Comparison of ENCODE assay signal across 8 cellular contexts in genomic region chr9:35116898-35117551, GRCh38. TPM values are rescaled to one million over a fixed set of nuclear protein-coding genes. Genes with fewer than 3 reads are reported as not detected.
A peak's percentile ranks its signal among the peaks of the same experiment; 100 is the strongest.
DNase-seq lines count a peak whose midpoint lies in the region; ATAC-seq lines count a peak whose summit lies in the region.

No MANE protein-coding gene starts in this region.

- no peaks in the 10 kb centered on the region for H3K9me3 Mint-ChIP-seq in activated T-helper 1 cell treated with anti-CD3 and anti-CD28 coated beads, Interleukin-12 subunit alpha, Interleukin-12 subunit beta, Interleukin-2, Interleukin-4 antibody, amounts not matched to agents 30 ng/mL and 10 ng/mL and 1 ng/mL, durations not matched to agents 14 hours and 24 hours and 36 hours
- H3K9me3 Mint-ChIP-seq in natural killer cell treated with Interleukin-12 subunit alpha and Interleukin-12 subunit beta and Interleukin-15 and Interleukin-18, amount 100 ng/mL, for 72 hours = no peaks in the 10 kb centered on the region

- peak overlapping the region; percentile 79 for H3K4me2 ChIP-seq in Karpas-422 (ENCODE audit: low read depth, low read length, poor library complexity, severe bottlenecking)

- H3K27me3 Mint-ChIP-seq in activated T-helper 1 cell treated with anti-CD3 and anti-CD28 coated beads, Interleukin-12 subunit alpha, Interleukin-12 subunit beta, Interleukin-2, Interleukin-4 antibody, amounts not matched to agents 30 ng/mL and 10 ng/mL and 1 ng/mL, durations not matched to agents 14 hours and 24 hours and 36 hours (ENCODE audit: insufficient read depth) = peaks cover 4% of the 10 kb centered on the region
- no peaks in the 10 kb centered on the region for H3K27me3 Mint-ChIP-seq in natural killer cell treated with Interleukin-12 subunit alpha and Interleukin-12 subunit beta and Interleukin-15 and Interleukin-18, amount 100 ng/mL, for 72 hours

- no peaks in the 10 kb centered on the region for H3K36me3 ChIP-seq in Karpas-422 (ENCODE audit: insufficient read depth, low read length)

- peak; percentile 71 for DNase-seq in DMS153 (lab: John Stamatoyannopoulos, UW)
- DNase-seq in Karpas-422 = peak; percentile 95
- peak; percentile 94 for DNase-seq in RKO (ENCODE audit: low spot score)
- DNase-seq in activated T-helper 1 cell treated with anti-CD3 and anti-CD28 coated beads, Interleukin-12 subunit alpha, Interleukin-12 subunit beta, Interleukin-2, Interleukin-4 antibody, amounts not matched to agents 30 ng/mL and 10 ng/mL and 1 ng/mL, durations not matched to agents 14 hours and 24 hours and 36 hours (ENCODE audit: low spot score) = peak; percentile 83
- peak; percentile 98 for DNase-seq in fibroblast of peridontal ligament (ENCODE audit: extremely low read depth)
- peak; percentile 87 for DNase-seq in natural killer cell treated with Interleukin-12 subunit alpha and Interleukin-12 subunit beta and Interleukin-15 and Interleukin-18, amount 100 ng/mL, for 72 hours (ENCODE audit: low spot score)
- peak; percentile 68 to 90 (median 85) for DNase-seq in stimulated activated naive CD4-positive, alpha-beta T cell (lab: John Stamatoyannopoulos, UW)

- H3K9ac ChIP-seq in Karpas-422 (ENCODE audit: low read length) = peak overlapping the region; percentile 53; the same call in 1 of the 2 replicates

- H3K4me3 Mint-ChIP-seq in activated T-helper 1 cell treated with anti-CD3 and anti-CD28 coated beads, Interleukin-12 subunit alpha, Interleukin-12 subunit beta, Interleukin-2, Interleukin-4 antibody, amounts not matched to agents 30 ng/mL and 10 ng/mL and 1 ng/mL, durations not matched to agents 14 hours and 24 hours and 36 hours = peak overlapping the region; percentile 94
- H3K4me3 Mint-ChIP-seq in natural killer cell treated with Interleukin-12 subunit alpha and Interleukin-12 subunit beta and Interleukin-15 and Interleukin-18, amount 100 ng/mL, for 72 hours = peak overlapping the region; percentile 95

- H3K36me3 Mint-ChIP-seq in activated T-helper 1 cell treated with anti-CD3 and anti-CD28 coated beads, Interleukin-12 subunit alpha, Interleukin-12 subunit beta, Interleukin-2, Interleukin-4 antibody, amounts not matched to agents 30 ng/mL and 10 ng/mL and 1 ng/mL, durations not matched to agents 14 hours and 24 hours and 36 hours (ENCODE audit: low read depth) = peaks cover 5% of the 10 kb centered on the region
- no peaks in the 10 kb centered on the region for H3K36me3 Mint-ChIP-seq in natural killer cell treated with Interleukin-12 subunit alpha and Interleukin-12 subunit beta and Interleukin-15 and Interleukin-18, amount 100 ng/mL, for 72 hours

- H4K20me1 ChIP-seq in Karpas-422 (ENCODE audit: insufficient read depth, low read depth, low read length) = no peaks in the 10 kb centered on the region

- peaks cover 45% of the 10 kb centered on the region for H3K4me1 Mint-ChIP-seq in activated T-helper 1 cell treated with anti-CD3 and anti-CD28 coated beads, Interleukin-12 subunit alpha, Interleukin-12 subunit beta, Interleukin-2, Interleukin-4 antibody, amounts not matched to agents 30 ng/mL and 10 ng/mL and 1 ng/mL, durations not matched to agents 14 hours and 24 hours and 36 hours (ENCODE audit: low read depth)
- H3K4me1 Mint-ChIP-seq in natural killer cell treated with Interleukin-12 subunit alpha and Interleukin-12 subunit beta and Interleukin-15 and Interleukin-18, amount 100 ng/mL, for 72 hours (ENCODE audit: low read depth in 2 of 2) = peaks cover 40 to 42% of the 10 kb centered on the region in 2 donors

- peak; percentile 40 for ATAC-seq in GM21737 (IDR thresholded peaks at IDR 0.05; ENCODE audit: unreplicated experiment)
- peak; percentile 76 to 79 for ATAC-seq in natural killer cell treated with Interleukin-12 subunit alpha and Interleukin-12 subunit beta and Interleukin-15 and Interleukin-18, amount 100 ng/mL, for 72 hours

- H3K4me3 ChIP-seq in Karpas-422 (ENCODE audit: low read length) = peak overlapping the region; percentile 70

- H3K9me2 ChIP-seq in Karpas-422 (replicated peaks; ENCODE audit: insufficient read depth, low read length) = no peaks in the 10 kb centered on the region

- H3K27me3 ChIP-seq in Karpas-422 (ENCODE audit: low read length) = no peaks in the 10 kb centered on the region

- peak overlapping the region; percentile 93 for H3K27ac Mint-ChIP-seq in activated T-helper 1 cell treated with anti-CD3 and anti-CD28 coated beads, Interleukin-12 subunit alpha, Interleukin-12 subunit beta, Interleukin-2, Interleukin-4 antibody, amounts not matched to agents 30 ng/mL and 10 ng/mL and 1 ng/mL, durations not matched to agents 14 hours and 24 hours and 36 hours
- H3K27ac Mint-ChIP-seq in natural killer cell treated with Interleukin-12 subunit alpha and Interleukin-12 subunit beta and Interleukin-15 and Interleukin-18, amount 100 ng/mL, for 72 hours = peak overlapping the region; percentile 94 to 97

- H2AFZ ChIP-seq in Karpas-422 (ENCODE audit: low read length) = peak overlapping the region; percentile 93; the same call in 1 of the 2 replicates

- no peaks in the 10 kb centered on the region for H3K9me3 ChIP-seq in Karpas-422 (ENCODE audit: low read length)

- peaks cover 33% of the 10 kb centered on the region for H3K4me1 ChIP-seq in Karpas-422 (ENCODE audit: low read length)

- H3K27ac ChIP-seq in Karpas-422 (ENCODE audit: low read length) = no peak overlapping the region

- intact Hi-C loops in activated T-helper 1 cell treated with anti-CD3 and anti-CD28 coated beads, Interleukin-12 subunit alpha, Interleukin-12 subunit beta, Interleukin-2, Interleukin-4 antibody, amounts not matched to agents 30 ng/mL and 10 ng/mL and 1 ng/mL, durations not matched to agents 14 hours and 24 hours and 36 hours (cut with micrococcal nuclease) = loop anchor here (1.0 to 10.0 kb wide), 16 partner anchors 14 to 1138 kb away; partner anchors contain the start of genes ENHO, FAM221B, FANCG and GNE

- no peaks in the 10 kb centered on the region for H3K79me2 ChIP-seq in Karpas-422 (ENCODE audit: low read length)

RNA-seq across cellular contexts. Expression of gene ATOSB, which starts 1.4 kb away (rescaled TPM):
- total RNA-seq in Karpas-422 (2014; rRNA removed; shearing (Covaris generic); ENCODE audit: low replicate concordance) = 3.2 and 3.5 TPM in 2 replicates
- total RNA-seq in activated T-helper 1 cell treated with anti-CD3 and anti-CD28 coated beads, Interleukin-12 subunit alpha, Interleukin-12 subunit beta, Interleukin-2, Interleukin-4 antibody, amounts not matched to agents 30 ng/mL and 10 ng/mL and 1 ng/mL, durations not matched to agents 14 hours and 24 hours and 36 hours = 4.8 and 5.4 TPM in 2 replicates
- total RNA-seq in natural killer cell treated with Interleukin-12 subunit alpha and Interleukin-12 subunit beta and Interleukin-15 and Interleukin-18, amount 100 ng/mL, for 72 hours = 10 to 100 TPM; 13.1 to 19.6 TPM

RNA-seq across cellular contexts. Expression of gene STOML2, which starts 14.1 kb away (rescaled TPM):
- total RNA-seq in Karpas-422 (2014; rRNA removed; shearing (Covaris generic); ENCODE audit: low replicate concordance) = 141 and 250 TPM in 2 replicates
- 250 and 261 TPM in 2 replicates for total RNA-seq in activated T-helper 1 cell treated with anti-CD3 and anti-CD28 coated beads, Interleukin-12 subunit alpha, Interleukin-12 subunit beta, Interleukin-2, Interleukin-4 antibody, amounts not matched to agents 30 ng/mL and 10 ng/mL and 1 ng/mL, durations not matched to agents 14 hours and 24 hours and 36 hours
- 100 to 1,000 TPM; 138 to 201 TPM for total RNA-seq in natural killer cell treated with Interleukin-12 subunit alpha and Interleukin-12 subunit beta and Interleukin-15 and Interleukin-18, amount 100 ng/mL, for 72 hours

RNA-seq across cellular contexts. Expression of gene PIGO, which starts 20.6 kb away (rescaled TPM):
- total RNA-seq in Karpas-422 (2014; rRNA removed; shearing (Covaris generic); ENCODE audit: low replicate concordance) = 25.1 and 29.3 TPM in 2 replicates
- 34.4 and 39.7 TPM in 2 replicates for total RNA-seq in activated T-helper 1 cell treated with anti-CD3 and anti-CD28 coated beads, Interleukin-12 subunit alpha, Interleukin-12 subunit beta, Interleukin-2, Interleukin-4 antibody, amounts not matched to agents 30 ng/mL and 10 ng/mL and 1 ng/mL, durations not matched to agents 14 hours and 24 hours and 36 hours
- total RNA-seq in natural killer cell treated with Interleukin-12 subunit alpha and Interleukin-12 subunit beta and Interleukin-15 and Interleukin-18, amount 100 ng/mL, for 72 hours = 10 to 100 TPM; 23.7 to 24.5 TPM

RNA-seq across cellular contexts. Expression of gene FANCG, which starts 37.3 kb away (rescaled TPM):
- total RNA-seq in Karpas-422 (2014; rRNA removed; shearing (Covaris generic); ENCODE audit: low replicate concordance) = 38.8 and 47.9 TPM in 2 replicates
- 102 and 104 TPM in 2 replicates for total RNA-seq in activated T-helper 1 cell treated with anti-CD3 and anti-CD28 coated beads, Interleukin-12 subunit alpha, Interleukin-12 subunit beta, Interleukin-2, Interleukin-4 antibody, amounts not matched to agents 30 ng/mL and 10 ng/mL and 1 ng/mL, durations not matched to agents 14 hours and 24 hours and 36 hours
- 100 to 1,000 TPM in 1 of 2 donors, 10 to 100 TPM in 1; 74.9 to 185 TPM for total RNA-seq in natural killer cell treated with Interleukin-12 subunit alpha and Interleukin-12 subunit beta and Interleukin-15 and Interleukin-18, amount 100 ng/mL, for 72 hours

RNA-seq across cellular contexts. Expression of gene VCP, which starts 44.6 kb away (rescaled TPM):
- total RNA-seq in Karpas-422 (2014; rRNA removed; shearing (Covaris generic); ENCODE audit: low replicate concordance) = 157 and 183 TPM in 2 replicates
- total RNA-seq in activated T-helper 1 cell treated with anti-CD3 and anti-CD28 coated beads, Interleukin-12 subunit alpha, Interleukin-12 subunit beta, Interleukin-2, Interleukin-4 antibody, amounts not matched to agents 30 ng/mL and 10 ng/mL and 1 ng/mL, durations not matched to agents 14 hours and 24 hours and 36 hours = 334 and 353 TPM in 2 replicates
- 100 to 1,000 TPM; 436 to 450 TPM for total RNA-seq in natural killer cell treated with Interleukin-12 subunit alpha and Interleukin-12 subunit beta and Interleukin-15 and Interleukin-18, amount 100 ng/mL, for 72 hours
